In genomic region chr2:96608459-96609455, GRCh38 we compare ENCODE assay signal across 1 cellular context.
TF ChIP-seq lines count a peak whose summit lies in the region.

No MANE protein-coding gene starts in this region.

TF ChIP-seq in GM23338, 12 proteins besides CTCF, POLR2A, EP300 and RAD21 (continued from another document):
- TF ChIP-seq REST (IDR thresholded peaks at IDR 0.05; ENCODE audit: unreplicated experiment) (no peak), ZNF114 (CRISPR knock-in tag; IDR thresholded peaks at IDR 0.05) (no peak), POLR2AphosphoS5 (IDR thresholded peaks at IDR 0.05; ENCODE audit: low read depth) (no peak), ZNF331 (CRISPR knock-in tag; IDR thresholded peaks at IDR 0.05; ENCODE audit: low read depth) (no peak)
